Comparison of ENCODE assay signal across 19 cellular contexts in genomic region chr12:27535318-27535717, GRCh38. TPM values are rescaled to one million over a fixed set of nuclear protein-coding genes. Genes with fewer than 3 reads are reported as not detected.
DNase-seq lines count a peak whose midpoint lies in the region; ATAC-seq, FAIRE-seq and TF ChIP-seq lines count a peak whose summit lies in the region.
"Had no signal": no experiment of that assay in that cellular context is flagged by ENCODE, and none has a peak within 500 bp of the region (broad histone marks: within the 10 kb centered on the region; RNA-seq: fewer than 3 reads in every experiment).

No MANE protein-coding gene starts in this region.

- peaks cover 0 to 6% (median 0%) of the 10 kb centered on the region in 11 experiments; a peak in 2 of 22 replicates for H3K9me3 ChIP-seq in BLaER1 treated with 17β-estradiol and CSF1 and Interleukin-3, amounts not matched to agents 10 nM and 100 nM (replicated peaks in 1 of 11)
- no peaks in the 10 kb centered on the region for H3K9me3 ChIP-seq in SU-DHL-6 (ENCODE audit: insufficient read depth, low read length)
- no peaks in the 10 kb centered on the region for H3K9me3 ChIP-seq in HepG2 (ENCODE audit: low read length)

- peaks cover 73 to 100% (median 98%) of the 10 kb centered on the region in 10 experiments for H3K4me1 ChIP-seq in BLaER1 treated with 17β-estradiol and CSF1 and Interleukin-3, amounts not matched to agents 10 nM and 100 nM
- H3K4me1 ChIP-seq in HepG2 (ENCODE audit: insufficient read depth, low read length): peaks cover 12% of the 10 kb centered on the region

- no peak for TF ChIP-seq EP300 in HepG2 (IDR thresholded peaks at IDR 0.05; ENCODE audit: low read depth in 2 of 2, low read length in 2 of 2)
- TF ChIP-seq EP300 in HepG2 (CRISPR knock-in tag; IDR thresholded peaks at IDR 0.05; ENCODE audit: borderline replicate concordance): no peak

- H3K79me2 ChIP-seq in SU-DHL-6 (ENCODE audit: insufficient read depth, low read length) (no peaks in the 10 kb centered on the region), HepG2 (ENCODE audit: insufficient read depth, low read length) (peaks cover 31% of the 10 kb centered on the region)

- H3K4me3 ChIP-seq in BLaER1 treated with 17β-estradiol and CSF1 and Interleukin-3, amounts not matched to agents 10 nM and 100 nM: no peak overlapping the region; a peak in 1 of 20 replicates
- H3K4me3 ChIP-seq in SU-DHL-6 (ENCODE audit: insufficient read depth, low read length, poor library complexity, severe bottlenecking): no peak overlapping the region
- no peak overlapping the region for H3K4me3 ChIP-seq in HepG2 (replicated peaks in 1 of 3; ENCODE audit: insufficient read depth in 1 of 3, low read depth in 2 of 3, low read length in 3 of 3)

- intact Hi-C loops in activated CD4-positive, alpha-beta T cell treated with anti-CD3 and anti-CD28 coated beads, Interleukin-2, amount 10 ng/mL, durations not matched to agents 24 days and 14 days (cut with micrococcal nuclease): no loop called here
- intact Hi-C loops in HepG2 (cut with micrococcal nuclease; ENCODE audit: unreplicated experiment): no loop called here

- POLR2A ChIA-PET in activated CD8-positive, alpha-beta T cell treated with anti-CD3 and anti-CD28 coated beads, Interleukin-2, amount 10 ng/mL, durations not matched to agents 7 days and 5 days (lab: Charles Lee): no interaction called here
- POLR2A ChIA-PET in HepG2 (lab: Yijun Ruan, JAX): no interaction called here

- in situ Hi-C loops in HepG2 (cut with HindIII; ENCODE audit: extremely low pct_ligation_motif_present, low pct_unique_long_range_greater_than_20kb): no loop called here

- BruUV-seq in HepG2 (replicated peaks; lab: Mats Ljungman, UMichigan): no TSS peak

- FAIRE-seq in HepG2 (lab: Jason Lieb, UNC): no peak
- FAIRE-seq: D721Med, H54 had no signal

- no peak overlapping the region for H2AFZ ChIP-seq in SU-DHL-6 (ENCODE audit: low read depth, low read length, severe bottlenecking)
- no peak overlapping the region for H2AFZ ChIP-seq in HepG2 (ENCODE audit: low read length)

- H4K20me1 ChIP-seq in BLaER1 treated with 17β-estradiol and CSF1 and Interleukin-3, amounts not matched to agents 10 nM and 100 nM: no peaks in the 10 kb centered on the region
- H4K20me1 ChIP-seq in SU-DHL-6 (ENCODE audit: low read depth, low read length): no peaks in the 10 kb centered on the region
- H4K20me1 ChIP-seq in HepG2 (ENCODE audit: insufficient read depth, low read length): no peaks in the 10 kb centered on the region

- H3K27me3 Mint-ChIP-seq in activated CD4-positive, alpha-beta T cell treated with anti-CD3 and anti-CD28 coated beads, Interleukin-2, amount 10 ng/mL, durations not matched to agents 24 days and 14 days: peaks cover 5% of the 10 kb centered on the region
- no peaks in the 10 kb centered on the region for H3K27me3 Mint-ChIP-seq in glutamatergic neuron (ENCODE audit: unreplicated experiment)
- peaks cover 4% of the 10 kb centered on the region for H3K27me3 Mint-ChIP-seq in activated CD8-positive, alpha-beta T cell treated with anti-CD3 and anti-CD28 coated beads, Interleukin-2, amount 10 ng/mL, durations not matched to agents 7 days and 5 days (ENCODE audit: low read depth)
- H3K27me3 Mint-ChIP-seq: CD4-positive, alpha-beta memory T cell; T-cell had no signal

- H3K27me3 ChIP-seq in BLaER1 treated with 17β-estradiol and CSF1 and Interleukin-3, amounts not matched to agents 10 nM and 100 nM: no peaks in the 10 kb centered on the region
- no peaks in the 10 kb centered on the region for H3K27me3 ChIP-seq in SU-DHL-6 (ENCODE audit: low read length)
- H3K27me3 ChIP-seq in HepG2 (ENCODE audit: control insufficient read depth in 1 of 2, insufficient read depth in 2 of 2, low read length in 2 of 2): no peaks in the 10 kb centered on the region

- CTCF ChIA-PET in activated CD8-positive, alpha-beta T cell treated with anti-CD3 and anti-CD28 coated beads, Interleukin-2, amount 10 ng/mL, durations not matched to agents 7 days and 5 days (lab: Charles Lee): interaction anchor here (1.1 to 1.7 kb wide), 4 partner anchors 11 to 126 kb away, joined by 3 to 5 read pairs (median 4); no protein-coding TSS in a partner anchor
- CTCF ChIA-PET in HepG2 (lab: Yijun Ruan, JAX; ENCODE audit: low intra/inter-chr PET ratio, low total read pairs): no interaction called here

- peak overlapping the region in 2 of 11 experiments; percentile 5 to 51; a peak in 4 of 22 replicates for H3K9ac ChIP-seq in BLaER1 treated with 17β-estradiol and CSF1 and Interleukin-3, amounts not matched to agents 10 nM and 100 nM
- H3K9ac ChIP-seq in SU-DHL-6 (ENCODE audit: low read length): no peak overlapping the region
- H3K9ac ChIP-seq in HepG2 (ENCODE audit: insufficient read depth, low read depth, low read length): no peak overlapping the region

- H3K27ac Mint-ChIP-seq in activated CD4-positive, alpha-beta T cell treated with anti-CD3 and anti-CD28 coated beads, Interleukin-2, amount 10 ng/mL, durations not matched to agents 24 days and 14 days: no peak overlapping the region
- H3K27ac Mint-ChIP-seq in glutamatergic neuron (ENCODE audit: unreplicated experiment): no peak overlapping the region
- no peak overlapping the region for H3K27ac Mint-ChIP-seq in activated CD8-positive, alpha-beta T cell treated with anti-CD3 and anti-CD28 coated beads, Interleukin-2, amount 10 ng/mL, durations not matched to agents 7 days and 5 days

- H3K36me3 Mint-ChIP-seq in activated CD4-positive, alpha-beta T cell treated with anti-CD3 and anti-CD28 coated beads, Interleukin-2, amount 10 ng/mL, durations not matched to agents 24 days and 14 days (ENCODE audit: low read depth): peaks cover 14% of the 10 kb centered on the region
- H3K36me3 Mint-ChIP-seq in glutamatergic neuron (ENCODE audit: unreplicated experiment): no peaks in the 10 kb centered on the region
- peaks cover 14% of the 10 kb centered on the region for H3K36me3 Mint-ChIP-seq in activated CD8-positive, alpha-beta T cell treated with anti-CD3 and anti-CD28 coated beads, Interleukin-2, amount 10 ng/mL, durations not matched to agents 7 days and 5 days (ENCODE audit: low read depth)
- H3K36me3 Mint-ChIP-seq: CD4-positive, alpha-beta memory T cell; T-cell had no signal

- WGBS in HepG2 (ENCODE audit: low lambda C conversion rate): 79% methylated on average over 6 of the region's 6 CpGs

- H3K4me1 Mint-ChIP-seq in activated CD4-positive, alpha-beta T cell treated with anti-CD3 and anti-CD28 coated beads, Interleukin-2, amount 10 ng/mL, durations not matched to agents 24 days and 14 days: peaks cover 29% of the 10 kb centered on the region
- H3K4me1 Mint-ChIP-seq in glutamatergic neuron (ENCODE audit: low read depth, unreplicated experiment): peaks cover 11% of the 10 kb centered on the region
- peaks cover 44% of the 10 kb centered on the region for H3K4me1 Mint-ChIP-seq in activated CD8-positive, alpha-beta T cell treated with anti-CD3 and anti-CD28 coated beads, Interleukin-2, amount 10 ng/mL, durations not matched to agents 7 days and 5 days (ENCODE audit: low read depth)

- H3K9me3 Mint-ChIP-seq in activated CD4-positive, alpha-beta T cell treated with anti-CD3 and anti-CD28 coated beads, Interleukin-2, amount 10 ng/mL, durations not matched to agents 24 days and 14 days: no peaks in the 10 kb centered on the region
- H3K9me3 Mint-ChIP-seq in glutamatergic neuron (ENCODE audit: unreplicated experiment): peaks cover 8% of the 10 kb centered on the region
- H3K9me3 Mint-ChIP-seq in activated CD8-positive, alpha-beta T cell treated with anti-CD3 and anti-CD28 coated beads, Interleukin-2, amount 10 ng/mL, durations not matched to agents 7 days and 5 days (ENCODE audit: insufficient read depth): no peaks in the 10 kb centered on the region
- H3K9me3 Mint-ChIP-seq: CD4-positive, alpha-beta memory T cell; T-cell had no signal

- ATAC-seq in GM18909 (IDR thresholded peaks at IDR 0.05; ENCODE audit: poor library complexity, unreplicated experiment): peak; percentile 48
- ATAC-seq in HG02885 (IDR thresholded peaks at IDR 0.05; ENCODE audit: poor library complexity, unreplicated experiment): peak; percentile 44
- no peak for ATAC-seq in activated CD8-positive, alpha-beta T cell treated with anti-CD3 and anti-CD28 coated beads, Interleukin-2, amount 10 ng/mL, durations not matched to agents 7 days and 5 days
- ATAC-seq in HepG2: no peak

- no peak for TF ChIP-seq POLR2A in HepG2 (IDR thresholded peaks at IDR 0.05; ENCODE audit: insufficient read depth in 1 of 2, low read depth in 2 of 2, low read length in 2 of 2)

- no peak for TF ChIP-seq RAD21 in HepG2 (CRISPR knock-in tag; IDR thresholded peaks at IDR 0.05)

- H3K36me3 ChIP-seq in BLaER1 treated with 17β-estradiol and CSF1 and Interleukin-3, amounts not matched to agents 10 nM and 100 nM: peaks cover 0 to 16% (median 8%) of the 10 kb centered on the region in 11 experiments; a peak in 9 of 22 replicates
- H3K36me3 ChIP-seq in SU-DHL-6 (ENCODE audit: low read length) (no peaks in the 10 kb centered on the region), HepG2 (replicated peaks in 1 of 2; ENCODE audit: control insufficient read depth in 1 of 2, insufficient read depth in 2 of 2, low read length in 2 of 2) (no peaks in the 10 kb centered on the region; a peak in 1 of 5 replicates)

- no peak overlapping the region for H3K4me3 Mint-ChIP-seq in activated CD4-positive, alpha-beta T cell treated with anti-CD3 and anti-CD28 coated beads, Interleukin-2, amount 10 ng/mL, durations not matched to agents 24 days and 14 days
- H3K4me3 Mint-ChIP-seq in glutamatergic neuron (ENCODE audit: unreplicated experiment): no peak overlapping the region
- no peak overlapping the region for H3K4me3 Mint-ChIP-seq in activated CD8-positive, alpha-beta T cell treated with anti-CD3 and anti-CD28 coated beads, Interleukin-2, amount 10 ng/mL, durations not matched to agents 7 days and 5 days

- TF ChIP-seq CTCF in SU-DHL-6 (IDR thresholded peaks at IDR 0.05; ENCODE audit: insufficient read depth, low read length, poor library complexity, severe bottlenecking) (no peak), glutamatergic neuron (IDR thresholded peaks at IDR 0.05; ENCODE audit: partially characterized antibody, unreplicated experiment) (no peak), HepG2 (CRISPR knock-in tag; IDR thresholded peaks at IDR 0.05) (no peak)

- peak overlapping the region in 8 of 11 experiments; percentile 22 to 76 (median 74); a peak in 15 of 22 replicates for H3K27ac ChIP-seq in BLaER1 treated with 17β-estradiol and CSF1 and Interleukin-3, amounts not matched to agents 10 nM and 100 nM
- H3K27ac ChIP-seq in SU-DHL-6 (ENCODE audit: low read depth, low read length): no peak overlapping the region
- no peak overlapping the region for H3K27ac ChIP-seq in HepG2 (ENCODE audit: extremely low read length, insufficient read depth, low read length)

- peak overlapping the region; percentile 52 to 90 (median 79) for H3K4me2 ChIP-seq in BLaER1 treated with 17β-estradiol and CSF1 and Interleukin-3, amounts not matched to agents 10 nM and 100 nM
- H3K4me2 ChIP-seq in SU-DHL-6 (ENCODE audit: low read depth, low read length, poor library complexity, severe bottlenecking) (peak overlapping the region; percentile 37), HepG2 (ENCODE audit: low read depth, low read length) (no peak overlapping the region)

- H3K9me2 ChIP-seq in SU-DHL-6 (replicated peaks; ENCODE audit: insufficient read depth, low read length): no peaks in the 10 kb centered on the region

- DNase-seq in activated CD4-positive, alpha-beta T cell treated with anti-CD3 and anti-CD28 coated beads, Interleukin-2, amount 10 ng/mL, durations not matched to agents 24 days and 14 days: no peak
- DNase-seq in glutamatergic neuron (no peak), HepG2 (ENCODE audit: low spot score) (no peak)
- no peak for DNase-seq in activated CD8-positive, alpha-beta T cell treated with anti-CD3 and anti-CD28 coated beads, Interleukin-2, amount 10 ng/mL, durations not matched to agents 7 days and 5 days
- DNase-seq: CD4-positive, alpha-beta memory T cell; KBM-7; NCI-H1092 treated with DMSO at 0.1 percent for 48 hours; NCI-H1694; NCI-H2107; NCI-H226; NCI-H526; NK-92 treated with Interleukin-12 subunit alpha and Interleukin-12 subunit beta, amount 100 ng/mL, for 24 hours; T-cell had no signal

- H3F3A ChIP-seq in SU-DHL-6 (ENCODE audit: insufficient read depth): peaks cover 7% of the 10 kb centered on the region; the same call in 1 of the 2 replicates

RNA-seq across cellular contexts. Expression of gene PPFIBP1, which starts 11.3 kb away (rescaled TPM):
- 29.0 and 32.0 TPM in 2 replicates for total RNA-seq in activated CD4-positive, alpha-beta T cell treated with anti-CD3 and anti-CD28 coated beads, Interleukin-2, amount 10 ng/mL, durations not matched to agents 24 days and 14 days
- total RNA-seq in glutamatergic neuron (ENCODE audit: unreplicated experiment) (43.0 TPM), HepG2 (2016; rRNA removed; fragmentation: Illumina TruSeq; extraction: Trizol) (21.8 and 32.0 TPM in 2 replicates)
- 10 to 100 TPM; 17.5 TPM for total RNA-seq in activated CD8-positive, alpha-beta T cell treated with anti-CD3 and anti-CD28 coated beads, Interleukin-2, amount 10 ng/mL, durations not matched to agents 7 days and 5 days
- 6.2 and 6.4 TPM in 2 replicates for total RNA-seq in HepG2 (2016; cell fraction: cytosol; rRNA removed; fragmentation: Illumina TruSeq; extraction: Trizol; ENCODE audit: low read depth)
- 21.0 and 26.5 TPM in 2 replicates for total RNA-seq in HepG2 (2016; cell fraction: insoluble cytoplasmic fraction; rRNA removed; fragmentation: Illumina TruSeq; extraction: Trizol)
- total RNA-seq in HepG2 (2016; cell fraction: membrane; rRNA removed; fragmentation: Illumina TruSeq; extraction: Trizol): 8.1 and 10.1 TPM in 2 replicates
- 35.3 and 36.6 TPM in 2 replicates for total RNA-seq in HepG2 (2016; cell fraction: nucleus; rRNA removed; fragmentation: Illumina TruSeq; extraction: Trizol)
- 16.2 and 19.6 TPM in 2 replicates for polyA plus RNA-seq in HepG2 (2011; rRNA removed)
- 6.6 and 10.3 TPM in 2 replicates for polyA plus RNA-seq in HepG2 (2011; cell fraction: cytosol; rRNA removed)
- 19.9 and 28.8 TPM in 2 replicates for polyA plus RNA-seq in HepG2 (2011; cell fraction: nucleus; rRNA removed)
- polyA plus RNA-seq in HepG2 (2012): 14.4 and 17.5 TPM in 2 replicates
- 0.42 and 0.76 TPM in 2 replicates for polyA plus RNA-seq in HepG2 (2016; cell fraction: cytosol; fragmentation: Illumina TruSeq; extraction: Trizol; ENCODE audit: low read depth)
- polyA plus RNA-seq in HepG2 (2016; cell fraction: insoluble cytoplasmic fraction; fragmentation: Illumina TruSeq; extraction: Trizol; ENCODE audit: low read depth): 13.2 and 13.8 TPM in 2 replicates
- 1.9 and 2.3 TPM in 2 replicates for polyA plus RNA-seq in HepG2 (2016; cell fraction: membrane; fragmentation: Illumina TruSeq; extraction: Trizol; ENCODE audit: low read depth)
- 21.9 and 25.0 TPM in 2 replicates for polyA plus RNA-seq in HepG2 (2016; cell fraction: nucleus; fragmentation: Illumina TruSeq; extraction: Trizol; ENCODE audit: insufficient read depth, low read depth)
- polyA minus RNA-seq in HepG2 (2011; rRNA and poly(A)+ RNA removed; ENCODE audit: low replicate concordance): 18.5 and 40.1 TPM in 2 replicates
- 15.6 and 16.2 TPM in 2 replicates for polyA minus RNA-seq in HepG2 (2011; cell fraction: cytosol; rRNA and poly(A)+ RNA removed)
- 89.9 and 122 TPM in 2 replicates for polyA minus RNA-seq in HepG2 (2011; cell fraction: nucleus; rRNA and poly(A)+ RNA removed)

Comparison
In these comparisons a context has a peak if more than half of its experiments do, and no peak if none do; other contexts are left out.
1. H3K27ac ChIP-seq: peak in BLaER1 treated with 17β-estradiol and CSF1 and Interleukin-3, amounts not matched to agents 10 nM and 100 nM (8 of 11); none in SU-DHL-6 (single experiment) and HepG2 (single experiment).
2. ATAC-seq: peak in GM18909 (single experiment) and HG02885 (single experiment); none in activated CD8-positive, alpha-beta T cell treated with anti-CD3 and anti-CD28 coated beads, Interleukin-2, amount 10 ng/mL, durations not matched to agents 7 days and 5 days (single experiment) and HepG2 (single experiment).